Comparison of ENCODE assay signal across 26 cellular contexts in the genomic region with DNA sequence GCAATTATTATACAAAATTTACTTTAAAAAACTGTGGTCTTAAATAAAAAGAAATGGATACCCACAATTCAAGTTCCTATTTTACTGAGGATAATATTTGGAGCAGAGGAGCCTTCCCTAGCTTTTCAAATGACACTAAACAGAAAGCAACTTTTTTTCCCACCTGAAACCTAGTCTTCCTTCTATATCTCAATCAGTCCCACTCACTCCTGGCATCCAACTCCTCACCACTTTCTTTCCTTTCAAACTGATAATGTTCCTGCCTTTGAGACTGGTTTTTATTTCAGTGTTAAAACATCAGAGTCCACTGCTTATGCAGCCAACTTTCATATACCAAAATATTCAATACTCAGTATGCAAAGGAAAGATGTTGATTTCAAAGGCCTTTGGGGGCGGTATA.
"Had no signal": no experiment of that assay in that cellular context is flagged by ENCODE, and none has a peak within 500 bp of the region (broad histone marks: within the 10 kb centered on the region; RNA-seq: fewer than 3 reads in every experiment).

No MANE protein-coding gene starts in this region.

- H3K27me3 ChIP-seq: neutrophil, ovary, thyroid gland, upper lobe of right lung had no signal

- FAIRE-seq: bronchial epithelial cell had no signal

- H3K9me3 ChIP-seq: neutrophil, ovary, prostate gland, thyroid gland, upper lobe of right lung had no signal

- H3K36me3 ChIP-seq: neutrophil, ovary, prostate gland, thyroid gland, upper lobe of right lung had no signal

- ATAC-seq: activated T-cell treated with anti-CD3 and anti-CD28 coated beads, Interleukin-2, amount 50 U/mL, for 4 hours; natural killer cell; upper lobe of right lung had no signal

- H3K9me3 Mint-ChIP-seq: activated naive CD4-positive, alpha-beta T cell treated with anti-CD3 and anti-CD28 coated beads for 36 hours; activated naive CD8-positive, alpha-beta T cell treated with anti-CD3 and anti-CD28 coated beads, Interleukin-2, amount 10 ng/mL, durations not matched to agents 7 days and 5 days; activated T-cell treated with anti-CD3 and anti-CD28 coated beads, Interleukin-2, amount 50 U/mL, for 4 hours; natural killer cell; T-helper 1 cell treated with Interleukin-12 subunit alpha and Interleukin-12 subunit beta and Interleukin-4 antibody, amounts not matched to agents 30 μg/mL and 1 μg/mL, for 36 hours had no signal

- DNase-seq: activated CD4-positive, alpha-beta T cell treated with anti-CD3 and anti-CD28 coated beads for 4 hours; activated CD4-positive, alpha-beta T cell treated with anti-CD3 and anti-CD28 coated beads, Interleukin-2, amount 50 U/mL, for 48 hours; activated CD4-positive, CD25-positive, alpha-beta regulatory T cell; activated CD8-positive, alpha-beta memory T cell treated with anti-CD3 and anti-CD28 coated beads, Interleukin-2, amount 50 U/mL, for 48 hours; activated effector memory CD4-positive, alpha-beta T cell treated with Interleukin-2 at 50 U/mL for 16 hours; activated naive CD4-positive, alpha-beta T cell treated with anti-CD3 and anti-CD28 coated beads for 36 hours; activated naive CD8-positive, alpha-beta T cell treated with anti-CD3 and anti-CD28 coated beads, Interleukin-2, amount 10 ng/mL, durations not matched to agents 7 days and 5 days; activated T-cell treated with anti-CD3 and anti-CD28 coated beads, Interleukin-2, amount 50 U/mL, for 4 hours; amniotic stem cell; cerebellar nuclear complex; cortex of kidney; foreskin keratinocyte; left ventricle myocardium superior; mammary epithelial cell; natural killer cell; ovary; stimulated activated CD4-positive, alpha-beta T cell treated with anti-CD3 and anti-CD28 coated beads, Interleukin-4, amount 100 ng/mL, for 24 hours; stimulated activated naive CD4-positive, alpha-beta T cell treated with Interleukin-2 at 50 U/mL for 16 hours; T1000; thyroid gland; upper lobe of right lung had no signal

- H3K4me3 ChIP-seq: ovary, prostate gland, thyroid gland, upper lobe of right lung had no signal

- H3K4me3 Mint-ChIP-seq: activated naive CD4-positive, alpha-beta T cell treated with anti-CD3 and anti-CD28 coated beads for 36 hours; activated naive CD8-positive, alpha-beta T cell treated with anti-CD3 and anti-CD28 coated beads, Interleukin-2, amount 10 ng/mL, durations not matched to agents 7 days and 5 days; activated T-cell treated with anti-CD3 and anti-CD28 coated beads, Interleukin-2, amount 50 U/mL, for 4 hours; natural killer cell; T-helper 1 cell treated with Interleukin-12 subunit alpha and Interleukin-12 subunit beta and Interleukin-4 antibody, amounts not matched to agents 30 μg/mL and 1 μg/mL, for 36 hours had no signal

- H3K4me1 Mint-ChIP-seq: activated naive CD8-positive, alpha-beta T cell treated with anti-CD3 and anti-CD28 coated beads, Interleukin-2, amount 10 ng/mL, durations not matched to agents 7 days and 5 days; natural killer cell had no signal

- H3K4me1 ChIP-seq: foreskin keratinocyte, prostate gland, thyroid gland, upper lobe of right lung had no signal

- H3K27ac Mint-ChIP-seq: activated naive CD4-positive, alpha-beta T cell treated with anti-CD3 and anti-CD28 coated beads for 36 hours; activated naive CD8-positive, alpha-beta T cell treated with anti-CD3 and anti-CD28 coated beads, Interleukin-2, amount 10 ng/mL, durations not matched to agents 7 days and 5 days; natural killer cell; T-helper 1 cell treated with Interleukin-12 subunit alpha and Interleukin-12 subunit beta and Interleukin-4 antibody, amounts not matched to agents 30 μg/mL and 1 μg/mL, for 36 hours had no signal

- H3K27ac ChIP-seq: foreskin keratinocyte, neutrophil, ovary, prostate gland, thyroid gland, upper lobe of right lung had no signal

- H3K36me3 Mint-ChIP-seq: activated naive CD8-positive, alpha-beta T cell treated with anti-CD3 and anti-CD28 coated beads, Interleukin-2, amount 10 ng/mL, durations not matched to agents 7 days and 5 days; mesothelial cell of epicardium; natural killer cell had no signal
